1 cellular context compared by ENCODE assay signal in genomic region chr6:11196511-11197174, GRCh38.
TF ChIP-seq lines count a peak whose summit lies in the region.

No MANE protein-coding gene starts in this region.

TF ChIP-seq in GM12878, 131 proteins besides CTCF, POLR2A, EP300 and RAD21:
- no peak for TF ChIP-seq KAT2A (conservative IDR thresholded peaks at IDR 0.05; ENCODE audit: control insufficient read depth, low read depth, low read length)
- peak; percentile 27; the same call in 1 of the 2 replicates for TF ChIP-seq POLR2AphosphoS5 (IDR thresholded peaks at IDR 0.05; ENCODE audit: low read length)
